Comparison of ENCODE assay signal across 23 cellular contexts in the genomic region with DNA sequence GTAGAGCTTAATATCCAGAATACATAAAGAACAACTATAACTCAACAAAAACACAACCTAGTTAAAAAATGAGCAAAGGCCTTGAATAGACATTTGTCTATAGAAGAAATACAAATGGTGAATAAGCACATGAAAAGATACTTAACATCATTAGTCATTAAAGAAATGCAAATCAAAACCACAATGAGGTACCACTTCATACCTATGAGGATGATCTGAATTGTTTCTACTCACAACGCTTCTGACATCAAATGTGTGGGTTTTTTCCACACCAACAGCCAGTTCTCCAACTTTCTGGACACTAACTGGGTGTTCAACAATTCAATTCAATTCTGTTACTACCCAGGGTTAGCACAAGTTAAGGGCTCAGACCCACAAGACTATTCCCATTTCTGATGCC. TPM values are rescaled to one million over a fixed set of nuclear protein-coding genes. Genes with fewer than 3 reads are reported as not detected.
"Had no signal": no experiment of that assay in that cellular context is flagged by ENCODE, and none has a peak within 500 bp of the region (broad histone marks: within the 10 kb centered on the region; RNA-seq: fewer than 3 reads in every experiment).

No MANE protein-coding gene starts in this region.

- H3K27ac ChIP-seq: cardiac muscle cell, right atrium auricular region, skin epidermis, transverse colon, vagina had no signal

- H3K9me3 ChIP-seq: right atrium auricular region, transverse colon, vagina had no signal

- H3K36me3 ChIP-seq: cardiac muscle cell, transverse colon, vagina had no signal

- H3K4me3 ChIP-seq: cardiac muscle cell, right atrium auricular region, skin epidermis, transverse colon, vagina had no signal

- H3K4me1 ChIP-seq: right atrium auricular region, transverse colon, vagina had no signal

- DNase-seq: activated CD8-positive, alpha-beta memory T cell treated with anti-CD3 and anti-CD28 coated beads, Interleukin-2, amount 50 U/mL, for 4 hours; activated CD8-positive, alpha-beta T cell treated with anti-CD3 and anti-CD28 coated beads, Interleukin-2, amount 10 ng/mL, durations not matched to agents 7 days and 5 days; activated gamma-delta T cell; activated T-cell treated with anti-CD3 and anti-CD28 coated beads, Interleukin-2, amount 50 U/mL, for 48 hours; hypothalamus; left ventricle myocardium superior; nucleus accumbens; stimulated activated CD4-positive, alpha-beta T cell treated with anti-CD3 and anti-CD28 coated beads, Interleukin-4, amount 100 ng/mL, for 24 hours; stimulated activated naive CD4-positive, alpha-beta T cell treated with Interleukin-2 at 50 U/mL for 16 hours; T-helper 9 cell; transverse colon had no signal

- ATAC-seq: activated CD8-positive, alpha-beta T cell treated with anti-CD3 and anti-CD28 coated beads, Interleukin-2, amount 10 ng/mL, durations not matched to agents 7 days and 5 days; left ventricle myocardium superior; natural killer cell treated with Interleukin-12 subunit alpha and Interleukin-12 subunit beta and Interleukin-15 and Interleukin-18, amount 100 ng/mL, for 72 hours had no signal

- H3K27me3 ChIP-seq: cardiac muscle cell, right atrium auricular region, transverse colon, vagina had no signal

RNA-seq across cellular contexts. Expression of a gene that starts 56.1 kb away (rescaled TPM):
- total RNA-seq: activated CD8-positive, alpha-beta T cell treated with anti-CD3 and anti-CD28 coated beads, Interleukin-2, amount 10 ng/mL, durations not matched to agents 7 days and 5 days; activated naive CD4-positive, alpha-beta T cell treated with anti-CD3 and anti-CD28 coated beads, Interleukin-2, amount 50 U/mL, for 72 hours; cardiac muscle cell; dermis microvascular lymphatic vessel endothelial cell; glomerular endothelial cell; kidney epithelial cell; left ventricle myocardium superior; mesenteric fat pad; natural killer cell treated with Interleukin-12 subunit alpha and Interleukin-12 subunit beta and Interleukin-15 and Interleukin-18, amount 100 ng/mL, for 72 hours; posterior vena cava; right atrium auricular region; transverse colon; vagina had no signal
- polyA plus RNA-seq: esophagus had no signal
